Comparison of ENCODE assay signal across 20 cellular contexts in the genomic region with DNA sequence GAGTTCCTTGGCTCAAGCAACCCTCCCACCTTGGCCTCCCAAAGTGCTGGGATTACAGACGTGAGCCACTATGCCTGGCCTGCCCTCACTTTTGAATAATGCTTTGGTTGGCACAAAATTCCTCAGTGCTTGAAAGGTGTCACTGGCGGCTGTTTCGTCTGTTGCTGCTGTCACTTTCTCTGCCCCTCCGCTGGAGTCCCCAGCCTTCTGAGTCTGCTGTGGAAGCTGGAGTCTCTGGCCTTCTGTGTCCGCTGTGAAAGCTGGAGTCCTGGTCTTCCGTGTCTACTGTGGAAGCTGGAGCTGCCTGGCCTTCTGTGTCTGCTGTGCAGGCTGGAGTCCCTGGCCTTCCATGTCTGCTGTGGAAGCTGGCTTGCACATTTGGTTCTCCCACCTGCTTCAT. TPM values are rescaled to one million over a fixed set of nuclear protein-coding genes. Genes with fewer than 3 reads are reported as not detected.
"Had no signal": no experiment of that assay in that cellular context is flagged by ENCODE, and none has a peak within 500 bp of the region (broad histone marks: within the 10 kb centered on the region; RNA-seq: fewer than 3 reads in every experiment).

No MANE protein-coding gene starts in this region.

- DNase-seq: activated CD4-positive, alpha-beta T cell treated with anti-CD3 and anti-CD28 coated beads for 48 hours; activated CD8-positive, alpha-beta memory T cell treated with anti-CD3 and anti-CD28 coated beads, Interleukin-2, amount 10 ng/mL, durations not matched to agents 7 days and 5 days; activated gamma-delta T cell; activated T-cell treated with anti-CD3 and anti-CD28 coated beads, Interleukin-2, amount 50 U/mL, for 24 hours; cortex of kidney; effector CD8-positive, alpha-beta T cell; gastrocnemius medialis; heart right ventricle; uterus had no signal

- H3K27ac ChIP-seq: neural progenitor cell, parathyroid adenoma, tibial artery, uterus had no signal

- H3K27ac Mint-ChIP-seq: neural progenitor cell, WTC11 had no signal

- ATAC-seq: stimulated activated effector memory CD8-positive, alpha-beta T cell treated with anti-CD3 and anti-CD28 coated beads, Interleukin-12 subunit alpha, Interleukin-12 subunit beta, amount 100 ng/mL, for 72 hours; WTC11 had no signal

- H3K9me3 ChIP-seq: gastrocnemius medialis, tibial artery, uterus had no signal

- H3K36me3 ChIP-seq: gastrocnemius medialis, heart right ventricle, neural progenitor cell, tibial artery, uterus had no signal

- H3K4me1 ChIP-seq: neural progenitor cell, parathyroid adenoma, tibial artery, uterus had no signal

- H3K4me3 ChIP-seq: gastrocnemius medialis, heart right ventricle, neural progenitor cell, skin epidermis, tibial artery, uterus had no signal

- H3K9me3 Mint-ChIP-seq: activated T-cell treated with anti-CD3 and anti-CD28 coated beads, Interleukin-2, amount 50 U/mL, for 24 hours; neural progenitor cell; stimulated activated effector memory CD8-positive, alpha-beta T cell treated with anti-CD3 and anti-CD28 coated beads, Interleukin-12 subunit alpha, Interleukin-12 subunit beta, amount 100 ng/mL, for 72 hours; WTC11 had no signal

- H3K4me1 Mint-ChIP-seq: neural progenitor cell had no signal

- H3K27me3 ChIP-seq: gastrocnemius medialis had no signal

- H3K36me3 Mint-ChIP-seq: neural progenitor cell; stimulated activated effector memory CD8-positive, alpha-beta T cell treated with anti-CD3 and anti-CD28 coated beads, Interleukin-12 subunit alpha, Interleukin-12 subunit beta, amount 100 ng/mL, for 72 hours; WTC11 had no signal

- H3K4me3 Mint-ChIP-seq: activated CD8-positive, alpha-beta memory T cell treated with anti-CD3 and anti-CD28 coated beads, Interleukin-2, amount 10 ng/mL, durations not matched to agents 7 days and 5 days; activated T-cell treated with anti-CD3 and anti-CD28 coated beads, Interleukin-2, amount 50 U/mL, for 24 hours; neural progenitor cell; WTC11 had no signal

RNA-seq across cellular contexts. Expression of a gene that starts 4.9 kb away (rescaled TPM):
- total RNA-seq: activated CD8-positive, alpha-beta memory T cell treated with anti-CD3 and anti-CD28 coated beads, Interleukin-2, amount 10 ng/mL, durations not matched to agents 7 days and 5 days; cardiac septum; gastrocnemius medialis; heart right ventricle; liver; mesenteric fat pad; uterus; WTC11 had no signal
- polyA plus RNA-seq: adipose tissue, heart right ventricle, keratinocyte, liver had no signal

RNA-seq across cellular contexts. Expression of a gene that starts 8.1 kb away (rescaled TPM):
- total RNA-seq: activated CD8-positive, alpha-beta memory T cell treated with anti-CD3 and anti-CD28 coated beads, Interleukin-2, amount 10 ng/mL, durations not matched to agents 7 days and 5 days; cardiac septum; gastrocnemius medialis; heart right ventricle; liver; mesenteric fat pad; uterus; WTC11 had no signal
- polyA plus RNA-seq: keratinocyte had no signal

RNA-seq across cellular contexts. Expression of a gene that starts 18.3 kb away (rescaled TPM):
- total RNA-seq: activated CD8-positive, alpha-beta memory T cell treated with anti-CD3 and anti-CD28 coated beads, Interleukin-2, amount 10 ng/mL, durations not matched to agents 7 days and 5 days; cardiac septum; gastrocnemius medialis; heart right ventricle; liver; mesenteric fat pad; uterus; WTC11 had no signal
- polyA plus RNA-seq: adipose tissue, heart right ventricle, keratinocyte, liver had no signal

RNA-seq across cellular contexts. Expression of a gene that starts 31.9 kb away (rescaled TPM):
- total RNA-seq: activated CD8-positive, alpha-beta memory T cell treated with anti-CD3 and anti-CD28 coated beads, Interleukin-2, amount 10 ng/mL, durations not matched to agents 7 days and 5 days; cardiac septum; gastrocnemius medialis; heart right ventricle; liver; mesenteric fat pad; uterus; WTC11 had no signal
- polyA plus RNA-seq: adipose tissue, heart right ventricle, keratinocyte, liver had no signal
